In the genomic region with DNA sequence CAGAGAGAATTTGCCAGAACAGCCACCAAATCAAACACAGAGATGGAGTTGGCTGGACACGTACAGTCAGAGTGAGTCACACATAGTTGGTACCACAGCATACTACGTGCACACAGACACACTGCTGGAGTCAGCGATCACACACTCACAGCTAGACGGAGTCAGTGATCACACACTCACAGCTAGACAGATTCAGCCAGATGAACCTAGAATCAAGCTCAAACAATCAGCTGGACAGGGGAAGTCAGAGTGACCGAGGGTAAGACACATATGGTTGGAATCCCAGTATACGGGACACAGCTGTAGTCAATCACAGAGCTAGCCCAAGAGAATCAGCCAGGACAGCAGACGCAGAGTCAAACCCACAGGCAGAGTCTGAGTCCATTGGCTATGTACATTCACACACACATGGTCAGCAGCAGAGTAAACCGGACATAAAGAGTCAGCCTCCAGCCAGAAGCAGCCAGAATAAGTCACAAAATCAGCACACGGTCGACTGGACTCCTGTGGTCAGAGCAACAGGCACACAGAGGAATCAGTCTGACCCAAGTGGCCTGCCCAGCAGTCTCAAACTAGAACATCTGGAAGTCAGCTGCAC, we compare ENCODE assay signal across 11 cellular contexts. TPM values are rescaled to one million over a fixed set of nuclear protein-coding genes. Genes with fewer than 3 reads are reported as not detected.
DNase-seq lines count a peak whose midpoint lies in the region; ATAC-seq and TF ChIP-seq lines count a peak whose summit lies in the region.
"Had no signal": no experiment of that assay in that cellular context is flagged by ENCODE, and none has a peak within 500 bp of the region (broad histone marks: within the 10 kb centered on the region; RNA-seq: fewer than 3 reads in every experiment).

No MANE protein-coding gene starts in this region.

- WGBS in heart left ventricle, 4 donors = 63 to 71% (median 67%) methylated on average over 9 to 10 of the region's 10 CpGs
- WGBS in upper lobe of left lung, 2 donors = 67 to 81% methylated on average over 3 to 10 of the region's 10 CpGs

- H3K4me1 Mint-ChIP-seq in activated naive CD8-positive, alpha-beta T cell (ENCODE audit: low read depth) = peaks cover 31% of the 10 kb centered on the region
- H3K4me1 Mint-ChIP-seq in type B pancreatic cell (ENCODE audit: unreplicated experiment) = peaks cover 5% of the 10 kb centered on the region

- H3K9me3 ChIP-seq in right atrium auricular region = no peaks in the 10 kb centered on the region
- H3K9me3 ChIP-seq in heart left ventricle = no peaks in the 10 kb centered on the region
- no peaks in the 10 kb centered on the region for H3K9me3 ChIP-seq in upper lobe of left lung

- H3K36me3 ChIP-seq in right atrium auricular region (no peaks in the 10 kb centered on the region), heart left ventricle (no peaks in the 10 kb centered on the region), upper lobe of left lung (no peaks in the 10 kb centered on the region)

- peaks cover 5% of the 10 kb centered on the region for H3K36me3 Mint-ChIP-seq in activated naive CD8-positive, alpha-beta T cell
- no peaks in the 10 kb centered on the region for H3K36me3 Mint-ChIP-seq in type B pancreatic cell

- intact Hi-C loops in Right ventricle myocardium inferior (cut with DNase I) = no loop called here
- intact Hi-C loops in heart left ventricle (cut with DNase I) = no loop called here

- H3K4me3 ChIP-seq in right atrium auricular region = no peak overlapping the region
- no peak overlapping the region for H3K4me3 ChIP-seq in heart left ventricle
- H3K4me3 ChIP-seq in upper lobe of left lung = peak overlapping the region in 1 of 4 donors; percentile 38

- TF ChIP-seq POLR2A in heart left ventricle (IDR thresholded peaks at IDR 0.05) (no peak), upper lobe of left lung (IDR thresholded peaks at IDR 0.05) (no peak)

- no peak for DNase-seq in Right ventricle myocardium inferior (ENCODE audit: missing footprints)
- no peak for DNase-seq in right atrium auricular region (ENCODE audit: low spot score)
- DNase-seq in heart left ventricle = peak in 1 of 5 donors; percentile 46
- DNase-seq in upper lobe of left lung = no peak
- DNase-seq in type B pancreatic cell (ENCODE audit: extremely low spot score, unreplicated experiment) = no peak
- DNase-seq in NCI-H748 treated with DMSO at 0.1 percent for 48 hours (lab: John Stamatoyannopoulos, UW) = no peak
- DNase-seq: cortex of kidney, NCI-H2029 had no signal

- H3K27ac ChIP-seq in right atrium auricular region (peak overlapping the region in 1 of 2 donors; percentile 9), heart left ventricle (peak overlapping the region in 2 of 12 donors; percentile 1 to 27), upper lobe of left lung (peak overlapping the region in 1 of 4 donors; percentile 35)

- peak overlapping the region; percentile 66 for H3K27ac Mint-ChIP-seq in activated naive CD8-positive, alpha-beta T cell
- no peak overlapping the region for H3K27ac Mint-ChIP-seq in type B pancreatic cell

- ATAC-seq in Right ventricle myocardium inferior (peak; percentile 60), heart left ventricle (peak; percentile 31 to 56 (median 39)), upper lobe of left lung (ENCODE audit: low FRiP score in 2 of 2) (peak; percentile 11 to 34), HG03521 (IDR thresholded peaks at IDR 0.05; ENCODE audit: unreplicated experiment) (no peak)

- H3K27me3 Mint-ChIP-seq in activated naive CD8-positive, alpha-beta T cell = no peaks in the 10 kb centered on the region
- H3K27me3 Mint-ChIP-seq in type B pancreatic cell = peaks cover 12% of the 10 kb centered on the region

- H3K9me3 Mint-ChIP-seq in activated naive CD8-positive, alpha-beta T cell (ENCODE audit: low read depth) = no peaks in the 10 kb centered on the region
- H3K9me3 Mint-ChIP-seq in type B pancreatic cell = no peaks in the 10 kb centered on the region

- TF ChIP-seq CTCF in right atrium auricular region (IDR thresholded peaks at IDR 0.05) (no peak), heart left ventricle (IDR thresholded peaks at IDR 0.05) (no peak), upper lobe of left lung (IDR thresholded peaks at IDR 0.05) (no peak), type B pancreatic cell (conservative IDR thresholded peaks at IDR 0.05) (no peak)

- H3K4me1 ChIP-seq in right atrium auricular region = peaks cover 0 to 5% of the 10 kb centered on the region in 2 donors
- H3K4me1 ChIP-seq in heart left ventricle = peaks cover 0 to 4% (median 0%) of the 10 kb centered on the region in 12 donors
- peaks cover 0 to 6% (median 0%) of the 10 kb centered on the region in 4 donors for H3K4me1 ChIP-seq in upper lobe of left lung

- no peaks in the 10 kb centered on the region for H3K27me3 ChIP-seq in right atrium auricular region
- H3K27me3 ChIP-seq in heart left ventricle = peaks cover 0 to 12% (median 0%) of the 10 kb centered on the region in 9 donors
- H3K27me3 ChIP-seq in upper lobe of left lung = peaks cover 0 to 13% (median 0%) of the 10 kb centered on the region in 4 donors

- no peak for TF ChIP-seq EP300 in upper lobe of left lung (IDR thresholded peaks at IDR 0.05)

- H3K4me3 Mint-ChIP-seq in activated naive CD8-positive, alpha-beta T cell = peak overlapping the region; percentile 71
- no peak overlapping the region for H3K4me3 Mint-ChIP-seq in type B pancreatic cell

RNA-seq across cellular contexts. Expression of gene SLC38A5, which starts 4.6 kb away (rescaled TPM):
- total RNA-seq in Right ventricle myocardium inferior (1.2 TPM), right atrium auricular region (1 to 10 TPM; 2.2 to 4.9 TPM), heart left ventricle (1 to 10 TPM in 8 of 9 donors, under 1 TPM in 1; 0.52 to 6.1 (median 1.7) TPM), upper lobe of left lung (10 to 100 TPM; 10.2 to 32.4 (median 17.9) TPM), type B pancreatic cell (ENCODE audit: low replicate concordance) (1.8 and 4.6 TPM in 2 replicates)
- 10 to 100 TPM in 1 of 2 donors, 1 to 10 TPM in 1; 2.0 to 22.3 TPM for polyA plus RNA-seq in heart left ventricle

RNA-seq across cellular contexts. Expression of gene FTSJ1, which starts 10.6 kb away (rescaled TPM):
- total RNA-seq in Right ventricle myocardium inferior (15.7 TPM), right atrium auricular region (10 to 100 TPM; 36.6 to 43.3 TPM), heart left ventricle (10 to 100 TPM; 13.6 to 34.3 (median 18.1) TPM), upper lobe of left lung (10 to 100 TPM; 25.2 to 49.1 (median 42.8) TPM), type B pancreatic cell (ENCODE audit: low replicate concordance) (35.3 and 46.4 TPM in 2 replicates)
- 10 to 100 TPM; 15.2 to 62.4 TPM for polyA plus RNA-seq in heart left ventricle

RNA-seq across cellular contexts. Expression of gene PORCN, which starts 43.4 kb away (rescaled TPM):
- 13.5 TPM for total RNA-seq in Right ventricle myocardium inferior
- 10 to 100 TPM; 23.0 to 43.0 TPM for total RNA-seq in right atrium auricular region
- total RNA-seq in heart left ventricle = 10 to 100 TPM in 8 of 9 donors, 1 to 10 TPM in 1; 9.6 to 35.7 (median 17.3) TPM
- polyA plus RNA-seq in heart left ventricle = 10 to 100 TPM; 10.5 to 37.3 TPM
- 10 to 100 TPM in 5 of 6 donors, 1 to 10 TPM in 1; 10.0 to 53.4 (median 14.3) TPM for total RNA-seq in upper lobe of left lung
- total RNA-seq in type B pancreatic cell (ENCODE audit: low replicate concordance) = 3.6 and 10.0 TPM in 2 replicates

RNA-seq across cellular contexts. Expression of gene SSX4B, which starts 53.7 kb away (rescaled TPM):
- not detected for total RNA-seq in Right ventricle myocardium inferior
- not detected for total RNA-seq in right atrium auricular region
- not detected for total RNA-seq in heart left ventricle
- polyA plus RNA-seq in heart left ventricle = not detected
- total RNA-seq in upper lobe of left lung = not detected
- not detected in 2 replicates for total RNA-seq in type B pancreatic cell (ENCODE audit: low replicate concordance)
- total RNA-seq: liver had no signal
- polyA plus RNA-seq: liver had no signal

RNA-seq across cellular contexts. Expression of gene EBP, which starts 56.2 kb away (rescaled TPM):
- total RNA-seq in Right ventricle myocardium inferior = 54.1 TPM
- 10 to 100 TPM; 49.3 to 73.7 TPM for total RNA-seq in right atrium auricular region
- 10 to 100 TPM; 37.1 to 72.5 (median 55.3) TPM for total RNA-seq in heart left ventricle
- 100 to 1,000 TPM in 1 of 2 donors, 10 to 100 TPM in 1; 93.8 to 118 TPM for polyA plus RNA-seq in heart left ventricle
- total RNA-seq in upper lobe of left lung = 100 to 1,000 TPM in 2 of 6 donors, 10 to 100 TPM in 4; 21.0 to 101 (median 74.9) TPM
- total RNA-seq in type B pancreatic cell (ENCODE audit: low replicate concordance) = 79.8 and 95.9 TPM in 2 replicates
